ENCODE assay signal across 21 cellular contexts in the genomic region with DNA sequence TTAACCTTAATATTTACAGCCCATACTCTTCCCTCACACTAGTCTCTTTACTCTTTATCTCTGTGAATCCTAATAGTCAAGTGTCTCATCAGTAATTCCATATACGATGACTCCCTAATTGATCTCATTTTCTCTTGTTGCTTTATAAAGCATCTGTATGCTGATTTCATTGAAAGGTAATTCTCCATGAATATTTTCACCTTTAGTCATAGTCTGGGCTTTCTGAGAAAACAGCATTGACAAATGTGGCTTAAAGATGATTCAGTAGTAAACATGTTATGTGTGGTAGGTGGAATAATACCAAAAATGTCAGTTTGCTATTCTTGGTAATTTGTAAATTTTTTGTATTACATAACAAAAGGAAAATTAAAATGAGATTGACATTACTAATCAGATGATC.
"Had no signal": no experiment of that assay in that cellular context is flagged by ENCODE, and none has a peak within 500 bp of the region (broad histone marks: within the 10 kb centered on the region; RNA-seq: fewer than 3 reads in every experiment).

No MANE protein-coding gene starts in this region.

- H3K36me3 ChIP-seq: gastrocnemius medialis, heart right ventricle, stomach, thoracic aorta, transverse colon had no signal

- H3K9me3 ChIP-seq: gastrocnemius medialis, thoracic aorta, transverse colon had no signal

- ATAC-seq: esophagus mucosa; gastrocnemius medialis; heart right ventricle; left lobe of liver; naive thymus-derived CD4-positive, alpha-beta T cell; sciatic nerve had no signal

- H3K27ac ChIP-seq: dorsolateral prefrontal cortex, gastrocnemius medialis, heart right ventricle, skin epidermis, stomach, thoracic aorta, transverse colon had no signal

- H3K4me1 ChIP-seq: gastrocnemius medialis, heart right ventricle, stomach, transverse colon had no signal

- H3K4me3 ChIP-seq: dorsolateral prefrontal cortex, gastrocnemius medialis, heart right ventricle, skin epidermis, stomach, thoracic aorta, transverse colon had no signal

- H3K27me3 ChIP-seq: dorsolateral prefrontal cortex, gastrocnemius medialis, heart right ventricle, stomach, transverse colon had no signal

- DNase-seq: cortex of kidney; dorsolateral prefrontal cortex; effector CD8-positive, alpha-beta T cell; gastrocnemius medialis; heart right ventricle; hypothalamus; islet precursor cell; mammary epithelial cell; naive thymus-derived CD4-positive, alpha-beta T cell; nephron progenitor cell; posterior cingulate gyrus; stimulated activated CD4-positive, alpha-beta T cell treated with anti-CD3 and anti-CD28 coated beads, Interleukin-2, amount 100 ng/mL, for 24 hours; stimulated activated naive CD4-positive, alpha-beta T cell; stomach; substantia nigra; transverse colon had no signal
